In genomic region chr5:82058710-82059109, GRCh38 we compare ENCODE assay signal across 20 cellular contexts.
DNase-seq lines count a peak whose midpoint lies in the region; ATAC-seq, FAIRE-seq and TF ChIP-seq lines count a peak whose summit lies in the region.
"Had no signal": no experiment of that assay in that cellular context is flagged by ENCODE, and none has a peak within 500 bp of the region (broad histone marks: within the 10 kb centered on the region; RNA-seq: fewer than 3 reads in every experiment).

No MANE protein-coding gene starts in this region.

- H3K4me3 ChIP-seq in GM23248 (no peak overlapping the region), adipocyte (ENCODE audit: low read length) (no peak overlapping the region), PC-3 (ENCODE audit: low read length) (no peak overlapping the region)
- H3K4me3 ChIP-seq: BLaER1, gastroesophageal sphincter, lower lobe of right lung, pancreas, skin epidermis, thoracic aorta had no signal

- no peaks in the 10 kb centered on the region for H3K36me3 Mint-ChIP-seq in osteocyte (ENCODE audit: unreplicated experiment)
- peaks cover 6% of the 10 kb centered on the region for H3K36me3 Mint-ChIP-seq in MCF 10A (ENCODE audit: insufficient read depth, unreplicated experiment)

- H3K27ac Mint-ChIP-seq in osteocyte (ENCODE audit: unreplicated experiment): peak overlapping the region; percentile 52
- H3K27ac Mint-ChIP-seq in MCF 10A (ENCODE audit: low read depth, unreplicated experiment): no peak overlapping the region
- H3K27ac Mint-ChIP-seq: T-helper 2 cell treated with Interferon-gamma antibody and Interleukin-4, amounts not matched to agents 5 μg/mL and 100 μg/mL, for 36 hours had no signal

- DNase-seq in GM23248 (peak; percentile 1), adipocyte (ENCODE audit: low read depth) (peak; percentile 45), osteocyte (ENCODE audit: extremely low spot score, unreplicated experiment) (no peak), H54 (ENCODE audit: insufficient read length, low spot score) (no peak), PC-3 (no peak), MCF 10A (ENCODE audit: unreplicated experiment) (no peak)
- DNase-seq: activated CD4-positive, CD25-positive, alpha-beta regulatory T cell treated with anti-CD3 and anti-CD28 coated beads, Interleukin-2, amount 50 U/mL, for 72 hours; cerebellar nuclear complex; GF-D8; lower lobe of right lung; NCI-H1694; NCI-H510A; pancreas; SIG-M5 had no signal

- H3K9me2 ChIP-seq in GM23248 (ENCODE audit: insufficient read depth): no peaks in the 10 kb centered on the region
- no peaks in the 10 kb centered on the region for H3K9me2 ChIP-seq in PC-3 (replicated peaks; ENCODE audit: low read length)

- TF ChIP-seq POLR2A in H54 (IDR thresholded peaks at IDR 0.05; ENCODE audit: low read depth, low read length): no peak

- H3K4me1 Mint-ChIP-seq in osteocyte (ENCODE audit: unreplicated experiment) (peaks cover 9% of the 10 kb centered on the region), MCF 10A (ENCODE audit: insufficient read depth, unreplicated experiment) (no peaks in the 10 kb centered on the region)

- 61 to 78% methylated on average over 1 of the region's 1 CpG for WGBS in GM23248 (ENCODE audit: low coverage in 1 of 2, low lambda C conversion rate in 2 of 2, missing lambda C conversion rate in 2 of 2), 2 experiments

- H2AFZ ChIP-seq in GM23248 (no peak overlapping the region), PC-3 (ENCODE audit: low read length) (no peak overlapping the region)

- H3K9ac ChIP-seq in GM23248 (no peak overlapping the region), adipocyte (ENCODE audit: low read length) (no peak overlapping the region), PC-3 (ENCODE audit: low read length) (no peak overlapping the region)
- H3K9ac ChIP-seq: BLaER1 had no signal

- ATAC-seq in GM18868 (IDR thresholded peaks at IDR 0.05; ENCODE audit: unreplicated experiment) (peak; percentile 70), PC-3 (no peak)
- ATAC-seq: gastroesophageal sphincter, lower lobe of right lung, pancreas had no signal

- BruUV-seq in PC-3 (replicated peaks; lab: Mats Ljungman, UMichigan): no TSS peak
- no TSS peak for BruUV-seq in MCF 10A (replicated peaks; lab: Mats Ljungman, UMichigan)

- CTCF ChIA-PET in PC-3 (lab: Charles Lee) (no interaction called here), MCF 10A (lab: Yijun Ruan, JAX) (no interaction called here)

- intact Hi-C loops in PC-3 (cut with micrococcal nuclease): no loop called here
- intact Hi-C loops in MCF 10A (cut with micrococcal nuclease): no loop called here

- no peaks in the 10 kb centered on the region for H3K9me3 Mint-ChIP-seq in osteocyte (ENCODE audit: unreplicated experiment)
- H3K9me3 Mint-ChIP-seq in MCF 10A (ENCODE audit: unreplicated experiment): no peaks in the 10 kb centered on the region
- H3K9me3 Mint-ChIP-seq: T-helper 2 cell treated with Interferon-gamma antibody and Interleukin-4, amounts not matched to agents 5 μg/mL and 100 μg/mL, for 36 hours had no signal

- in situ Hi-C loops in GM23248 (cut with MboI): no loop called here

- no peak overlapping the region for H3K4me2 ChIP-seq in GM23248 (ENCODE audit: unreplicated experiment)
- no peak overlapping the region for H3K4me2 ChIP-seq in PC-3 (ENCODE audit: low read length)
- H3K4me2 ChIP-seq: BLaER1 had no signal

- H3K4me1 ChIP-seq in GM23248 (ENCODE audit: insufficient read depth) (no peaks in the 10 kb centered on the region), adipocyte (ENCODE audit: control insufficient read depth, insufficient read depth, low read length) (no peaks in the 10 kb centered on the region), PC-3 (ENCODE audit: insufficient read depth, low read length) (no peaks in the 10 kb centered on the region)
- H3K4me1 ChIP-seq: BLaER1, gastroesophageal sphincter, lower lobe of right lung, pancreas had no signal

- no peak for FAIRE-seq in H54 (lab: Jason Lieb, UNC)
- FAIRE-seq: pancreas had no signal

- H3K79me2 ChIP-seq in GM23248 (ENCODE audit: insufficient read depth) (no peaks in the 10 kb centered on the region), PC-3 (ENCODE audit: low read length) (no peaks in the 10 kb centered on the region)

- H3K27ac ChIP-seq in GM23248: no peak overlapping the region
- H3K27ac ChIP-seq in PC-3 (ENCODE audit: low read length): no peak overlapping the region
- H3K27ac ChIP-seq: BLaER1, gastroesophageal sphincter, lower lobe of right lung, pancreas, skin epidermis, thoracic aorta had no signal

- peak overlapping the region; percentile 33 for H3K4me3 Mint-ChIP-seq in osteocyte (ENCODE audit: unreplicated experiment)
- H3K4me3 Mint-ChIP-seq in MCF 10A (ENCODE audit: unreplicated experiment): no peak overlapping the region
- H3K4me3 Mint-ChIP-seq: T-helper 2 cell treated with Interferon-gamma antibody and Interleukin-4, amounts not matched to agents 5 μg/mL and 100 μg/mL, for 36 hours had no signal

- POLR2A ChIA-PET in PC-3 (lab: Charles Lee; ENCODE audit: unreplicated experiment) (no interaction called here), MCF 10A (lab: Yijun Ruan, JAX) (no interaction called here)

- H3K36me3 ChIP-seq in GM23248 (ENCODE audit: low read depth) (no peaks in the 10 kb centered on the region), adipocyte (ENCODE audit: control insufficient read depth, insufficient read depth, low read length, severe bottlenecking) (no peaks in the 10 kb centered on the region), PC-3 (ENCODE audit: low read depth, low read length) (no peaks in the 10 kb centered on the region)
- H3K36me3 ChIP-seq: BLaER1, gastroesophageal sphincter, lower lobe of right lung, pancreas, thoracic aorta had no signal

- H4K20me1 ChIP-seq in GM23248 (ENCODE audit: insufficient read depth) (no peaks in the 10 kb centered on the region), PC-3 (ENCODE audit: low read length) (no peaks in the 10 kb centered on the region)
- H4K20me1 ChIP-seq: BLaER1 had no signal

- H3F3A ChIP-seq in GM23248 (ENCODE audit: insufficient read depth): no peaks in the 10 kb centered on the region
- no peaks in the 10 kb centered on the region for H3F3A ChIP-seq in PC-3 (ENCODE audit: low read length, unreplicated experiment)

- H3K27me3 Mint-ChIP-seq in osteocyte (ENCODE audit: unreplicated experiment): no peaks in the 10 kb centered on the region
- H3K27me3 Mint-ChIP-seq in MCF 10A (ENCODE audit: insufficient read depth, unreplicated experiment): no peaks in the 10 kb centered on the region

- no peaks in the 10 kb centered on the region for H3K9me3 ChIP-seq in GM23248 (ENCODE audit: low read depth)
- no peaks in the 10 kb centered on the region for H3K9me3 ChIP-seq in adipocyte (ENCODE audit: control insufficient read depth, low read length)
- H3K9me3 ChIP-seq in PC-3 (ENCODE audit: low read length): no peaks in the 10 kb centered on the region
- H3K9me3 ChIP-seq: BLaER1, gastroesophageal sphincter, lower lobe of right lung, pancreas, thoracic aorta had no signal

- no peaks in the 10 kb centered on the region for H3K27me3 ChIP-seq in GM23248 (replicated peaks; ENCODE audit: insufficient read depth)
- no peaks in the 10 kb centered on the region for H3K27me3 ChIP-seq in adipocyte (replicated peaks; ENCODE audit: control insufficient read depth, insufficient read depth, low read length)
- no peaks in the 10 kb centered on the region for H3K27me3 ChIP-seq in PC-3 (ENCODE audit: low read length)
- H3K27me3 ChIP-seq: BLaER1, gastroesophageal sphincter, pancreas had no signal

- TF ChIP-seq CTCF in osteocyte (IDR thresholded peaks at IDR 0.05): no peak
- TF ChIP-seq CTCF in PC-3 (conservative IDR thresholded peaks at IDR 0.05; ENCODE audit: low read depth, low read length): no peak
- no peak for TF ChIP-seq CTCF in MCF 10A (IDR thresholded peaks at IDR 0.05; ENCODE audit: unreplicated experiment)

Comparison
In these comparisons a context has a peak if more than half of its experiments do, and no peak if none do; other contexts are left out.
1. DNase-seq: peak in GM23248 (single experiment) and adipocyte (single experiment); none in osteocyte (single experiment), H54 (single experiment), PC-3 (single experiment) and MCF 10A (single experiment).